24 cellular contexts compared by ENCODE assay signal in genomic region chr10:85665078-85665477, GRCh38.
"Had no signal": no experiment of that assay in that cellular context is flagged by ENCODE, and none has a peak within 500 bp of the region (broad histone marks: within the 10 kb centered on the region; RNA-seq: fewer than 3 reads in every experiment).

No MANE protein-coding gene starts in this region.

- H3K4me3 Mint-ChIP-seq: dendritic cell treated with granulocyte-macrophage colony-stimulating factor and Interleukin-4, amounts not matched to agents 40 ng/mL and 50 ng/mL, for 4 days; effector memory CD8-positive, alpha-beta T cell; endodermal cell had no signal

- H3K27me3 Mint-ChIP-seq: dendritic cell treated with granulocyte-macrophage colony-stimulating factor and Interleukin-4, amounts not matched to agents 40 ng/mL and 50 ng/mL, for 4 days had no signal

- H3K27ac Mint-ChIP-seq: dendritic cell treated with granulocyte-macrophage colony-stimulating factor and Interleukin-4, amounts not matched to agents 40 ng/mL and 50 ng/mL, for 4 days; effector memory CD8-positive, alpha-beta T cell; endodermal cell had no signal

- H3K9me3 ChIP-seq: colonic mucosa, esophagus muscularis mucosa, esophagus squamous epithelium, gastrocnemius medialis, gastroesophageal sphincter, heart left ventricle, heart right ventricle had no signal

- H3K36me3 ChIP-seq: colonic mucosa, esophagus muscularis mucosa, esophagus squamous epithelium, gastrocnemius medialis, gastroesophageal sphincter, heart left ventricle, heart right ventricle had no signal

- H3K4me1 ChIP-seq: colonic mucosa, esophagus muscularis mucosa, esophagus squamous epithelium, foreskin keratinocyte, gastrocnemius medialis, gastroesophageal sphincter, heart left ventricle, heart right ventricle had no signal

- DNase-seq: colonic mucosa; cortex of kidney; dermis blood vessel endothelial cell; dorsolateral prefrontal cortex; effector CD4-positive, alpha-beta T cell; effector CD8-positive, alpha-beta T cell; effector memory CD4-positive, alpha-beta T cell; effector memory CD8-positive, alpha-beta T cell; endodermal cell; erythroblast; esophagus squamous epithelium; foreskin fibroblast; foreskin keratinocyte; foreskin melanocyte; gastrocnemius medialis; glutamatergic neuron; heart left ventricle; heart right ventricle had no signal

- ATAC-seq: effector memory CD8-positive, alpha-beta T cell; esophagus mucosa; foreskin keratinocyte; gastrocnemius medialis; gastroesophageal sphincter; heart left ventricle; heart right ventricle had no signal

- H3K9me3 Mint-ChIP-seq: dendritic cell treated with granulocyte-macrophage colony-stimulating factor and Interleukin-4, amounts not matched to agents 40 ng/mL and 50 ng/mL, for 4 days; effector memory CD8-positive, alpha-beta T cell; endodermal cell had no signal

- H3K4me3 ChIP-seq: colonic mucosa, coronary artery, dorsolateral prefrontal cortex, esophagus muscularis mucosa, esophagus squamous epithelium, gastrocnemius medialis, gastroesophageal sphincter, heart left ventricle, heart right ventricle had no signal

- H3K27ac ChIP-seq: colonic mucosa, coronary artery, epithelial cell of prostate, esophagus muscularis mucosa, esophagus squamous epithelium, foreskin keratinocyte, gastrocnemius medialis, gastroesophageal sphincter, heart left ventricle, heart right ventricle had no signal

- H3K27me3 ChIP-seq: colonic mucosa, dorsolateral prefrontal cortex, esophagus muscularis mucosa, esophagus squamous epithelium, foreskin keratinocyte, gastrocnemius medialis, heart left ventricle, heart right ventricle had no signal
